In the genomic region with DNA sequence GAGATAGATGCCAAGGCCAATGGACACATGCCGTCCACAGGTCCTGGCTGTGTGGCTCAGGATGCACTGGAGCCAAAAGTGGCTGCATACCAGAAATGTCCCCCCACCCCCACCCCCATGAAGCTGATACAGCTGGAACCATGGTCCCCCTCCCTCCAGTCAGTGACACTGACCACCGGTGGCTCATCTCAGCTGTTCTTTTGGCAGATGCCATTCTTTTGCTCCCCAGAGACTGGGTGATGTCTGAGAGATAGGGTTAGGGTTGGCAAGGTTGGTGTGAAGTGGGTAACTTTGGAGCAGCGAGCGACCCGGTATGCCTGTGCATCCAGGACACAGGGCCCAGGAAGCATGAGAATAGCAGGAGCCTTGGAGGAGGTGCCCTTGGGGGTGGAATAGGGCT, we compare ENCODE assay signal across 26 cellular contexts.
DNase-seq lines count a peak whose midpoint lies in the region; ATAC-seq and TF ChIP-seq lines count a peak whose summit lies in the region.
"Had no signal": no experiment of that assay in that cellular context is flagged by ENCODE, and none has a peak within 500 bp of the region (broad histone marks: within the 10 kb centered on the region; RNA-seq: fewer than 3 reads in every experiment).

No MANE protein-coding gene starts in this region.

- H3K36me3 Mint-ChIP-seq in Calu3 (ENCODE audit: insufficient read depth, unreplicated experiment): peaks cover 9% of the 10 kb centered on the region
- H3K36me3 Mint-ChIP-seq: stimulated activated memory B cell treated with anti-CD40 and anti-IgM and Interleukin-4, amounts not matched to agents 10 μg/mL and 1 μg/mL and 100 μg/mL, for 72 hours had no signal

- no peaks in the 10 kb centered on the region for H3K36me3 ChIP-seq in RWPE2 (ENCODE audit: low read depth)
- H3K36me3 ChIP-seq in stomach smooth muscle (ENCODE audit: control insufficient read depth in 2 of 2, insufficient read depth in 2 of 2, low read length in 2 of 2): no peaks in the 10 kb centered on the region
- H3K36me3 ChIP-seq: brain microvascular endothelial cell, lower lobe of right lung, MG63, neutrophil had no signal

- ATAC-seq in RWPE2 (ENCODE audit: low read depth): no peak
- no peak for ATAC-seq in GM21576 (IDR thresholded peaks at IDR 0.05; ENCODE audit: unreplicated experiment)
- ATAC-seq: activated CD4-positive, CD25-positive, alpha-beta regulatory T cell treated with anti-CD3 and anti-CD28 coated beads, Interleukin-2, amount 50 U/mL, for 24 hours; activated CD8-positive, alpha-beta T cell treated with anti-CD3 and anti-CD28 coated beads for 36 hours; K562; lower lobe of right lung; stimulated activated memory B cell treated with anti-CD40 and anti-IgM and Interleukin-4, amounts not matched to agents 10 μg/mL and 1 μg/mL and 100 μg/mL, for 72 hours had no signal

- no peak overlapping the region for H3K4me3 ChIP-seq in RWPE2 (ENCODE audit: severe bottlenecking)
- no peak overlapping the region for H3K4me3 ChIP-seq in stomach smooth muscle (ENCODE audit: low read length in 2 of 2)
- H3K4me3 ChIP-seq: K562, lower lobe of right lung, MG63, PC-9 had no signal

- H3K4me1 Mint-ChIP-seq in Calu3 (ENCODE audit: low read depth, unreplicated experiment): peaks cover 30% of the 10 kb centered on the region

- no TSS peak for BruUV-seq in Calu3 (replicated peaks; lab: Mats Ljungman, UMichigan)

- H3K9ac ChIP-seq in stomach smooth muscle (ENCODE audit: low read length in 2 of 2): no peak overlapping the region

- H3K4me3 Mint-ChIP-seq in Calu3 (ENCODE audit: low read depth, unreplicated experiment): no peak overlapping the region
- H3K4me3 Mint-ChIP-seq: activated CD8-positive, alpha-beta T cell treated with anti-CD3 and anti-CD28 coated beads for 36 hours; stimulated activated memory B cell treated with anti-CD40 and anti-IgM and Interleukin-4, amounts not matched to agents 10 μg/mL and 1 μg/mL and 100 μg/mL, for 72 hours had no signal

- no peaks in the 10 kb centered on the region for H3K27me3 ChIP-seq in RWPE2 (ENCODE audit: insufficient read depth, poor library complexity, severe bottlenecking)
- H3K27me3 ChIP-seq in stomach smooth muscle (ENCODE audit: control insufficient read depth in 1 of 2, insufficient read depth in 2 of 2, low read length in 2 of 2): no peaks in the 10 kb centered on the region
- H3K27me3 ChIP-seq: brain microvascular endothelial cell, MG63, neutrophil had no signal

- CTCF ChIA-PET in Calu3 (lab: Charles Lee): interaction anchor here (1.1 kb wide), 2 partner anchors 13 to 450 kb away, joined by 3 to 4 read pairs; no protein-coding TSS in a partner anchor

- peak overlapping the region; percentile 16 for H3K27ac ChIP-seq in RWPE2 (ENCODE audit: poor library complexity, severe bottlenecking)
- peak overlapping the region; percentile 77 for H3K27ac ChIP-seq in stomach smooth muscle (ENCODE audit: low read length)
- H3K27ac ChIP-seq: lower lobe of right lung, neutrophil, PC-9 had no signal

- peaks cover 44% of the 10 kb centered on the region for H3K4me1 ChIP-seq in RWPE2 (ENCODE audit: insufficient read depth, poor library complexity, severe bottlenecking)
- H3K4me1 ChIP-seq in stomach smooth muscle (ENCODE audit: control insufficient read depth, insufficient read depth, low read length): peaks cover 63% of the 10 kb centered on the region

- intact Hi-C loops in Calu3 (cut with micrococcal nuclease; ENCODE audit: unreplicated experiment): no loop called here

- TF ChIP-seq CTCF in Calu3 (IDR thresholded peaks at IDR 0.05; ENCODE audit: unreplicated experiment): no peak
- no peak for TF ChIP-seq CTCF in RWPE2 (IDR thresholded peaks at IDR 0.05; ENCODE audit: poor library complexity, severe bottlenecking)

- H3K9me3 ChIP-seq in RWPE2 (ENCODE audit: severe bottlenecking): no peaks in the 10 kb centered on the region
- no peaks in the 10 kb centered on the region for H3K9me3 ChIP-seq in stomach smooth muscle (ENCODE audit: control insufficient read depth in 2 of 2, low read length in 2 of 2)
- H3K9me3 ChIP-seq: lower lobe of right lung, MG63, neutrophil had no signal

- H3K27me3 Mint-ChIP-seq in Calu3 (ENCODE audit: unreplicated experiment): no peaks in the 10 kb centered on the region
- H3K27me3 Mint-ChIP-seq: activated CD8-positive, alpha-beta T cell treated with anti-CD3 and anti-CD28 coated beads for 36 hours had no signal

- peak overlapping the region; percentile 48 for H3K27ac Mint-ChIP-seq in Calu3 (ENCODE audit: unreplicated experiment)
- H3K27ac Mint-ChIP-seq: activated CD8-positive, alpha-beta T cell treated with anti-CD3 and anti-CD28 coated beads for 36 hours; stimulated activated memory B cell treated with anti-CD40 and anti-IgM and Interleukin-4, amounts not matched to agents 10 μg/mL and 1 μg/mL and 100 μg/mL, for 72 hours had no signal

- H3K9me3 Mint-ChIP-seq in Calu3 (ENCODE audit: low read depth, unreplicated experiment): no peaks in the 10 kb centered on the region
- H3K9me3 Mint-ChIP-seq: activated CD8-positive, alpha-beta T cell treated with anti-CD3 and anti-CD28 coated beads for 36 hours; stimulated activated memory B cell treated with anti-CD40 and anti-IgM and Interleukin-4, amounts not matched to agents 10 μg/mL and 1 μg/mL and 100 μg/mL, for 72 hours had no signal

- DNase-seq in Calu3: no peak
- peak; percentile 22 for DNase-seq in RWPE2 (ENCODE audit: low spot score)
- DNase-seq in mesenteric fat pad (ENCODE audit: low spot score): peak; percentile 45
- no peak for DNase-seq in NCI-H2171 treated with DMSO at 0.1 percent for 48 hours (lab: John Stamatoyannopoulos, UW)
- DNase-seq in activated CD4-positive, alpha-beta T cell treated with anti-CD3 and anti-CD28 coated beads, Interleukin-2, amount 50 U/mL, for 1 hour: no peak
- DNase-seq: activated CD8-positive, alpha-beta T cell treated with anti-CD3 and anti-CD28 coated beads for 36 hours; activated T-cell treated with anti-CD3 and anti-CD28 coated beads for 4 hours; effector CD8-positive, alpha-beta T cell; erythroblast; GDM1; islet precursor cell; lower lobe of right lung; NCI-H1436; NCI-H446; PC-9; SIG-M5; stimulated activated CD4-positive, alpha-beta T cell treated with anti-CD3 and anti-CD28 coated beads, Interleukin-2, amount 100 ng/mL, for 48 hours; T-helper 1 cell had no signal

Comparison
In these comparisons a context has a peak if more than half of its experiments do, and no peak if none do; other contexts are left out.
1. DNase-seq: peak in RWPE2 (single experiment) and mesenteric fat pad (single experiment); none in Calu3 (single experiment), NCI-H2171 treated with DMSO at 0.1 percent for 48 hours (single experiment) and activated CD4-positive, alpha-beta T cell treated with anti-CD3 and anti-CD28 coated beads, Interleukin-2, amount 50 U/mL, for 1 hour (single experiment).